ENCODE assay signal across 8 cellular contexts in the genomic region with DNA sequence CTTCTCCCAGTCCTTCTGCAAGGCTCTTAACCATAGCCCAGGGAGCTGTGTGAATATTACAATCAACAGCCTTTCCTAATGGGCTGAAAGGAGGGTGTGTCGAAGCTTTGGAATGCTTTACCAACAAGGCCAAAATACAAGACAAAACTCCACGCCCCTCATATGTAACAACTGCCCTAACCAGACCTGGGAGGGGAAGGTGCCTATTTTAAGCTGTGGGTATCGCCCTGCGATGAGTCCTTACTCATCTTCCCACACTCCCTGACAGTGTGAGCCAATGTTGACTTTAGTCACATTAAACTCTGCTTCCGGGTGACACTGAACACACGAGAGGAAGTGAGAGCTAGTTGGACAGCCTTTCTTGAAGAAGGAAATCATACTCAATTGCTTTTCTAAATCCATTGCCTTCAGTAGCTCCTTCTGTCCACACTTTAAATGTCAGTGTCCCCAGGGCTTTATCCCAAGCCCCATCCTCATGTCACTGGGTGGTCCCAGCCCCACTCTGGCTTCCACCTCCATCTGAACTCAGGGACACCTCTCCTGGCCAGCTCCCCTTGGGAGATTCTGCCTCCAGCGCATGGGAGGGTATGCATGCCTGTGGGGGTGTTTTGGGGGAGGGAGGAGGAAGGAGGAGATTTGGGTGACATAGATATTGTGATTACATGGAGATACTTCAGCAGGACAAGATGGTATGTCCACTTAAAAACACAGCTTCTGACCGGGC. TPM values are rescaled to one million over a fixed set of nuclear protein-coding genes. Genes with fewer than 3 reads are reported as not detected.
DNase-seq lines count a peak whose midpoint lies in the region; ATAC-seq, FAIRE-seq and TF ChIP-seq lines count a peak whose summit lies in the region.

No MANE protein-coding gene starts in this region.

- BruUV-seq in Calu3 (replicated peaks; lab: Mats Ljungman, UMichigan): no TSS peak
- BruUV-seq in MCF 10A (replicated peaks; lab: Mats Ljungman, UMichigan): no TSS peak

- DNase-seq in Calu3 (peak; percentile 43), HTR-8/SVneo (ENCODE audit: insufficient read length, low spot score) (peak; percentile 18), MCF 10A (ENCODE audit: unreplicated experiment) (peak; percentile 81), myocyte (ENCODE audit: low read depth) (peak; percentile 98)
- DNase-seq in T-helper 2 cell treated with Interferon-gamma antibody and Interleukin-4, amounts not matched to agents 5 μg/mL and 100 μg/mL, for 36 hours (ENCODE audit: low spot score): no peak
- DNase-seq in stimulated activated CD4-positive, alpha-beta T cell treated with anti-CD3 and anti-CD28 coated beads, Interleukin-4, amount 100 ng/mL, for 1 hour: no peak

- H3K27ac Mint-ChIP-seq in Calu3 (ENCODE audit: unreplicated experiment) (peak overlapping the region; percentile 58), MCF 10A (ENCODE audit: low read depth, unreplicated experiment) (peak overlapping the region; percentile 85)
- no peak overlapping the region for H3K27ac Mint-ChIP-seq in T-helper 2 cell treated with Interferon-gamma antibody and Interleukin-4, amounts not matched to agents 5 μg/mL and 100 μg/mL, for 36 hours

- TF ChIP-seq CTCF in Calu3 (IDR thresholded peaks at IDR 0.05; ENCODE audit: unreplicated experiment) (no peak), MCF 10A (IDR thresholded peaks at IDR 0.05; ENCODE audit: unreplicated experiment) (no peak)

- H3K4me1 Mint-ChIP-seq in Calu3 (ENCODE audit: low read depth, unreplicated experiment) (peaks cover 11% of the 10 kb centered on the region), MCF 10A (ENCODE audit: insufficient read depth, unreplicated experiment) (peaks cover 14% of the 10 kb centered on the region)
- H3K4me1 Mint-ChIP-seq in T-helper 2 cell treated with Interferon-gamma antibody and Interleukin-4, amounts not matched to agents 5 μg/mL and 100 μg/mL, for 36 hours (ENCODE audit: low read depth): no peaks in the 10 kb centered on the region

- no peak for ATAC-seq in GM18873 (IDR thresholded peaks at IDR 0.05; ENCODE audit: low FRiP score, unreplicated experiment)
- no peak for ATAC-seq in GM21528 (IDR thresholded peaks at IDR 0.05; ENCODE audit: low FRiP score, unreplicated experiment)

- H3K27me3 Mint-ChIP-seq in Calu3 (ENCODE audit: unreplicated experiment): peaks cover 31% of the 10 kb centered on the region
- H3K27me3 Mint-ChIP-seq in MCF 10A (ENCODE audit: insufficient read depth, unreplicated experiment): no peaks in the 10 kb centered on the region
- H3K27me3 Mint-ChIP-seq in T-helper 2 cell treated with Interferon-gamma antibody and Interleukin-4, amounts not matched to agents 5 μg/mL and 100 μg/mL, for 36 hours (ENCODE audit: low read depth): no peaks in the 10 kb centered on the region

- POLR2A ChIA-PET in MCF 10A (lab: Yijun Ruan, JAX): interaction anchor here (0.6 to 2.1 kb wide), 14 partner anchors 9 to 291 kb away, joined by 3 to 15 read pairs (median 4); a partner anchor contains a TSS

- H3K4me3 Mint-ChIP-seq in Calu3 (ENCODE audit: low read depth, unreplicated experiment) (no peak overlapping the region), MCF 10A (ENCODE audit: unreplicated experiment) (peak overlapping the region; percentile 12)
- no peak overlapping the region for H3K4me3 Mint-ChIP-seq in T-helper 2 cell treated with Interferon-gamma antibody and Interleukin-4, amounts not matched to agents 5 μg/mL and 100 μg/mL, for 36 hours

- no peaks in the 10 kb centered on the region for H3K36me3 Mint-ChIP-seq in Calu3 (ENCODE audit: insufficient read depth, unreplicated experiment)
- H3K36me3 Mint-ChIP-seq in MCF 10A (ENCODE audit: insufficient read depth, unreplicated experiment): no peaks in the 10 kb centered on the region
- H3K36me3 Mint-ChIP-seq in T-helper 2 cell treated with Interferon-gamma antibody and Interleukin-4, amounts not matched to agents 5 μg/mL and 100 μg/mL, for 36 hours (ENCODE audit: low read depth): no peaks in the 10 kb centered on the region

- peak; percentile 62 for FAIRE-seq in HTR-8/SVneo (lab: Jason Lieb, UNC)

- H3K9me3 Mint-ChIP-seq in Calu3 (ENCODE audit: low read depth, unreplicated experiment) (no peaks in the 10 kb centered on the region), MCF 10A (ENCODE audit: unreplicated experiment) (no peaks in the 10 kb centered on the region)
- H3K9me3 Mint-ChIP-seq in T-helper 2 cell treated with Interferon-gamma antibody and Interleukin-4, amounts not matched to agents 5 μg/mL and 100 μg/mL, for 36 hours: no peaks in the 10 kb centered on the region

- intact Hi-C loops in Calu3 (cut with micrococcal nuclease; ENCODE audit: unreplicated experiment) (loop anchor here (10.0 kb wide), 1 partner anchor 171 kb away; no protein-coding TSS in a partner anchor), MCF 10A (cut with micrococcal nuclease) (no loop called here)

- CTCF ChIA-PET in Calu3 (lab: Charles Lee): interaction anchor here (0.6 to 1.2 kb wide), 2 partner anchors 13 to 188 kb away, joined by 4 read pairs; no protein-coding TSS in a partner anchor
- CTCF ChIA-PET in MCF 10A (lab: Yijun Ruan, JAX): interaction anchor here (0.6 to 1.1 kb wide), 4 partner anchors 11 to 123 kb away, joined by 3 read pairs; no protein-coding TSS in a partner anchor

RNA-seq across cellular contexts. Expression of a gene that starts 6.5 kb away (rescaled TPM):
- total RNA-seq in Calu3 (2022) (147 and 148 TPM in 2 replicates), MCF 10A (2022) (162 and 166 TPM in 2 replicates), myocyte (82.2 and 98.3 TPM in 2 replicates)
- polyA plus RNA-seq in myocyte (2012): 130 TPM

RNA-seq across cellular contexts. Expression of a gene that starts 55.6 kb away (rescaled TPM):
- total RNA-seq in Calu3 (2022) (41.5 and 47.1 TPM in 2 replicates), MCF 10A (2022) (40.3 and 42.8 TPM in 2 replicates), myocyte (22.5 and 30.1 TPM in 2 replicates)
- 29.3 TPM for polyA plus RNA-seq in myocyte (2012)

Comparison
In these comparisons a context has a peak if more than half of its experiments do, and no peak if none do; other contexts are left out.
1. DNase-seq: peak in Calu3 (single experiment), HTR-8/SVneo (single experiment), MCF 10A (single experiment) and myocyte (single experiment); none in T-helper 2 cell treated with Interferon-gamma antibody and Interleukin-4, amounts not matched to agents 5 μg/mL and 100 μg/mL, for 36 hours (single experiment) and stimulated activated CD4-positive, alpha-beta T cell treated with anti-CD3 and anti-CD28 coated beads, Interleukin-4, amount 100 ng/mL, for 1 hour (single experiment).